20 cellular contexts compared by ENCODE assay signal in the genomic region with DNA sequence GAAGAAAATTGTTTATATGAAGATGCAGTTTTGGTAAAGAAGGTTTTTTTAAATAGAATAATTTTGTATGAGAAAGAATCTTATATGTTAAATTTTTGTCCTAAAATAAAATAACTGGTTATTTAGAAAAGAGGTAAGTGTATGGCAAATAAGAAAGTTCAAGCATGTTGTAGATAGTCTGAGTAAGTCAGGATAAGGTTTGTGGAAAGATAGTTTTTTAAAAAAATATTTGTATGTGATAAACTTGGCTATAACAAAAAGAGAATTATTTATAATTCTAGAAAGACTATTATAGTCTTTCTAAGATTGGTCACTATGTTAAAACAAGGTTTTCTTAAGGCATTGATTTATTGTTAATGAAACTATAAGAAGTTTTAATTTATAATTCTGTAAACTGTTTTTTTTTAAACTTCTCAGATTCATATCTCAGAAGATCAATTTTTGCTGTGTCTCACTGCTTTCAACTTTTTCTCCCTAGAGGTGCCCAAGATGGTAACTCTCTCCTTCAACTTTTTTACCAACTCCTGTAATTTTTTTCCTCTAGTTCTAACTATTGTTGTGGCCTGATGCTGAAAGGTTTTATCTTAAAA.
"Had no signal": no experiment of that assay in that cellular context is flagged by ENCODE, and none has a peak within 500 bp of the region (broad histone marks: within the 10 kb centered on the region; RNA-seq: fewer than 3 reads in every experiment).

No MANE protein-coding gene starts in this region.

- H3K27ac ChIP-seq: prostate gland, right atrium auricular region, stomach, thyroid gland, vagina had no signal

- H3K36me3 ChIP-seq: prostate gland, right atrium auricular region, stomach, thyroid gland, vagina had no signal

- H3K9me3 ChIP-seq: prostate gland, right atrium auricular region, thyroid gland, vagina had no signal

- H3K27me3 ChIP-seq: right atrium auricular region, stomach, thyroid gland, vagina had no signal

- DNase-seq: cortex of kidney; effector memory CD8-positive, alpha-beta T cell; hypothalamus; naive thymus-derived CD8-positive, alpha-beta T cell; nephron progenitor cell; nucleus accumbens; stimulated activated CD4-positive, alpha-beta T cell treated with anti-CD3 and anti-CD28 coated beads, Interleukin-2, amount 100 ng/mL, for 24 hours; stimulated activated CD4-positive, alpha-beta T cell treated with anti-CD3 and anti-CD28 coated beads, Interleukin-4, amount 100 ng/mL, for 24 hours; stimulated activated naive CD4-positive, alpha-beta T cell treated with Interleukin-2 at 50 U/mL for 16 hours; stomach; thyroid gland; trophoblast cell had no signal

- FAIRE-seq: keratinocyte had no signal

- H3K4me3 ChIP-seq: lung, prostate gland, right atrium auricular region, stomach, thyroid gland, vagina had no signal

- H3K4me1 ChIP-seq: prostate gland, right atrium auricular region, stomach, thyroid gland, vagina had no signal

- ATAC-seq: effector memory CD8-positive, alpha-beta T cell; left lobe of liver; naive thymus-derived CD8-positive, alpha-beta T cell; sciatic nerve; stimulated activated effector memory CD8-positive, alpha-beta T cell treated with anti-CD3 and anti-CD28 coated beads, Interleukin-12 subunit alpha, Interleukin-12 subunit beta, amount 100 ng/mL, for 72 hours had no signal
